Comparison of ENCODE assay signal across 10 cellular contexts in genomic region chr6:149334682-149335160, GRCh38. TPM values are rescaled to one million over a fixed set of nuclear protein-coding genes. Genes with fewer than 3 reads are reported as not detected.
DNase-seq lines count a peak whose midpoint lies in the region; ATAC-seq and TF ChIP-seq lines count a peak whose summit lies in the region.
"Had no signal": no experiment of that assay in that cellular context is flagged by ENCODE, and none has a peak within 500 bp of the region (broad histone marks: within the 10 kb centered on the region; RNA-seq: fewer than 3 reads in every experiment).

No MANE protein-coding gene starts in this region.

- DNase-seq in Daoy (ENCODE audit: low read depth), result peak; percentile 90
- peak in 6 of 7 donors; percentile 38 to 73 (median 52) for DNase-seq in adrenal gland
- DNase-seq in mesendoderm, result peak; percentile 58
- DNase-seq in effector memory CD4-positive, alpha-beta T cell, result no peak
- DNase-seq in NCI-H146 treated with DMSO at 0.1 percent for 48 hours (lab: John Stamatoyannopoulos, UW; ENCODE audit: unreplicated experiment), result no peak
- no peak for DNase-seq in DMS153 treated with DMSO at 0.1 percent for 48 hours (lab: John Stamatoyannopoulos, UW; ENCODE audit: unreplicated experiment)
- DNase-seq: colonic mucosa, NCI-H510A treated with DMSO at 0.1 percent for 48 hours had no signal

- H3K4ac ChIP-seq in mesendoderm (ENCODE audit: low read depth, low read length), result no peak overlapping the region

- no peak overlapping the region for H3K56ac ChIP-seq in mesendoderm (ENCODE audit: low read length)

- ATAC-seq in HG02973 (IDR thresholded peaks at IDR 0.05; ENCODE audit: unreplicated experiment), result peak; percentile 40
- no peak for ATAC-seq in HG03025 (IDR thresholded peaks at IDR 0.05; ENCODE audit: low FRiP score, unreplicated experiment)

- H2BK120ac ChIP-seq in mesendoderm (ENCODE audit: low read depth, low read length), result no peak overlapping the region

- peaks cover 75% of the 10 kb centered on the region for H3K79me2 ChIP-seq in mesendoderm (ENCODE audit: control insufficient read depth, insufficient read depth, low read length)

- TF ChIP-seq POLR2A in adrenal gland (IDR thresholded peaks at IDR 0.05), result no peak

- H3K9ac ChIP-seq in mesendoderm (ENCODE audit: low read length), result no peak overlapping the region

- no peak overlapping the region for H4K8ac ChIP-seq in mesendoderm (ENCODE audit: low read depth, low read length)

- WGBS in adrenal gland, 4 donors, result 33 to 37% (median 36%) methylated on average over 2 of the region's 2 CpGs
- WGBS in mesendoderm (ENCODE audit: extremely low coverage, insufficient coverage, low lambda C conversion rate), result no CpG with 5 or more reads among the region's 2 CpGs

- no peak overlapping the region for H2BK15ac ChIP-seq in mesendoderm (replicated peaks; ENCODE audit: low read depth)

- H3K9me3 ChIP-seq in adrenal gland (replicated peaks in 1 of 3), result no peaks in the 10 kb centered on the region
- no peaks in the 10 kb centered on the region for H3K9me3 ChIP-seq in effector memory CD4-positive, alpha-beta T cell (ENCODE audit: control insufficient read depth, low read length)
- H3K9me3 ChIP-seq: colonic mucosa had no signal

- no peak overlapping the region for H3K23ac ChIP-seq in mesendoderm (ENCODE audit: low read length)

- no peak overlapping the region for H2BK5ac ChIP-seq in mesendoderm (ENCODE audit: low read length)

- H3K27me3 ChIP-seq in adrenal gland (no peaks in the 10 kb centered on the region), mesendoderm (ENCODE audit: insufficient read depth, low read length, poor library complexity) (no peaks in the 10 kb centered on the region)
- H3K27me3 ChIP-seq in effector memory CD4-positive, alpha-beta T cell (replicated peaks; ENCODE audit: control insufficient read depth, insufficient read depth, low read length, poor library complexity, severe bottlenecking), result no peaks in the 10 kb centered on the region
- H3K27me3 ChIP-seq: colonic mucosa had no signal

- no peak for TF ChIP-seq CTCF in adrenal gland (IDR thresholded peaks at IDR 0.05)

- no peak overlapping the region for H3K4me2 ChIP-seq in mesendoderm (ENCODE audit: low read length)

- H3K79me1 ChIP-seq in mesendoderm (ENCODE audit: low read length), result peaks cover 5% of the 10 kb centered on the region

- H4K5ac ChIP-seq in mesendoderm (ENCODE audit: low read length), result no peak overlapping the region

- H3K4me3 ChIP-seq in adrenal gland, result no peak overlapping the region
- no peak overlapping the region for H3K4me3 ChIP-seq in mesendoderm (ENCODE audit: low read length)
- H3K4me3 ChIP-seq in effector memory CD4-positive, alpha-beta T cell (ENCODE audit: insufficient read depth, low read depth, low read length, poor library complexity, severe bottlenecking), result no peak overlapping the region
- H3K4me3 ChIP-seq: colonic mucosa had no signal

- intact Hi-C loops in adrenal gland (cut with DNase I), result no loop called here

- H3K27ac ChIP-seq in adrenal gland (peak overlapping the region in 4 of 5 donors; percentile 11 to 45 (median 39)), mesendoderm (ENCODE audit: low read depth, low read length) (no peak overlapping the region)
- no peak overlapping the region for H3K27ac ChIP-seq in effector memory CD4-positive, alpha-beta T cell (ENCODE audit: insufficient read depth, low read length, poor library complexity, severe bottlenecking)
- H3K27ac ChIP-seq: colonic mucosa had no signal

- H2AK5ac ChIP-seq in mesendoderm (ENCODE audit: low read length), result no peak overlapping the region

- H3K18ac ChIP-seq in mesendoderm (ENCODE audit: low read length), result no peak overlapping the region

- no peaks in the 10 kb centered on the region for H3K36me3 ChIP-seq in adrenal gland (replicated peaks in 1 of 2)
- H3K36me3 ChIP-seq in mesendoderm (ENCODE audit: control insufficient read depth, insufficient read depth, low read length), result no peaks in the 10 kb centered on the region
- no peaks in the 10 kb centered on the region for H3K36me3 ChIP-seq in effector memory CD4-positive, alpha-beta T cell (ENCODE audit: control insufficient read depth, insufficient read depth, low read length)
- H3K36me3 ChIP-seq: colonic mucosa had no signal

- H3K4me1 ChIP-seq in adrenal gland (replicated peaks in 1 of 2) (peaks cover 48 to 79% of the 10 kb centered on the region in 2 donors), mesendoderm (ENCODE audit: control insufficient read depth, low read depth, low read length) (no peaks in the 10 kb centered on the region)
- H3K4me1 ChIP-seq in effector memory CD4-positive, alpha-beta T cell (ENCODE audit: control insufficient read depth, insufficient read depth, low read length, poor library complexity, severe bottlenecking), result peaks cover 57% of the 10 kb centered on the region
- H3K4me1 ChIP-seq: colonic mucosa had no signal

RNA-seq across cellular contexts. Expression of gene TAB2, which starts 17.2 kb away (rescaled TPM):
- 29.2 and 31.5 TPM in 2 replicates for total RNA-seq in Daoy (2014; rRNA removed; shearing (Covaris generic))
- total RNA-seq in adrenal gland, result 10 to 100 TPM; 35.9 to 68.8 (median 49.4) TPM
- polyA plus RNA-seq in adrenal gland, result 10 to 100 TPM; 10.8 to 59.4 (median 18.8) TPM
- 71.0 TPM for polyA plus RNA-seq in mesendoderm (2013, experiment 1 of 2)
- 70.4 TPM for polyA plus RNA-seq in mesendoderm (2013, experiment 2 of 2)

Comparison
In these comparisons a context has a peak if more than half of its experiments do, and no peak if none do; other contexts are left out.
1. DNase-seq: peak in Daoy (single experiment), adrenal gland (6 of 7) and mesendoderm (single experiment); none in effector memory CD4-positive, alpha-beta T cell (0 of 3), NCI-H146 treated with DMSO at 0.1 percent for 48 hours (single experiment) and DMS153 treated with DMSO at 0.1 percent for 48 hours (single experiment).
2. H3K27ac ChIP-seq: peak in adrenal gland (4 of 5); none in mesendoderm (single experiment) and effector memory CD4-positive, alpha-beta T cell (single experiment).